Comparison of ENCODE assay signal across 17 cellular contexts in the genomic region with DNA sequence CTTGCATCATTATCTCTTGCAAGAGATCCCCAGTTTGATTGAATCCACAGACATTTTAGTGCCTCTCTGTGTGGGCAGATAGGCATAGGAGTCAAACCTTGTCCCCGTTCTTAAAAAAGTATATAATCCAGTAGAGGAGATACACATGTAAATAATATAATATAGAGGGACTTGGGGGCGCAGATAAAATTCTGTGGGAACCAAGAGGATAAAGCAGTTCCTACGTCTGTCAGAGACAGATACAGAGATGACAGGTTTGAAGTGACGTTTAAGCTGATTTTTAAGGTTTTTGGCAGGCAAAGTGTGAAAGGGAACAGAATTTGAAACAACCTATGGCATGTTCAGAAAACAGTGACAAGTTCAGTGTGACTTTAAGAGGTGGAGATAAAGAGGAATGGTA.
A peak's percentile ranks its signal among the peaks of the same experiment; 100 is the strongest.
DNase-seq lines count a peak whose midpoint lies in the region; ATAC-seq and TF ChIP-seq lines count a peak whose summit lies in the region.
"Had no signal": no experiment of that assay in that cellular context is flagged by ENCODE, and none has a peak within 500 bp of the region (broad histone marks: within the 10 kb centered on the region; RNA-seq: fewer than 3 reads in every experiment).

No MANE protein-coding gene starts in this region.

- CTCF ChIA-PET in CD4-positive, alpha-beta T cell (lab: Charles Lee) = no interaction called here
- CTCF ChIA-PET in Calu3 (lab: Charles Lee) = no interaction called here
- CTCF ChIA-PET in activated CD8-positive, alpha-beta T cell treated with anti-CD3 and anti-CD28 coated beads for 36 hours (lab: Charles Lee) = interaction anchor here (1.2 to 4.3 kb wide), 2 partner anchors 23 to 61 kb away, joined by 5 to 13 read pairs; no protein-coding TSS in a partner anchor

- H3K36me3 Mint-ChIP-seq in CD4-positive, alpha-beta T cell (ENCODE audit: low read depth) = peaks cover 70% of the 10 kb centered on the region
- H3K36me3 Mint-ChIP-seq in Calu3 (ENCODE audit: insufficient read depth, unreplicated experiment) (peaks cover 22% of the 10 kb centered on the region), memory B cell (peaks cover 29% of the 10 kb centered on the region)
- H3K36me3 Mint-ChIP-seq in activated CD8-positive, alpha-beta T cell treated with anti-CD3 and anti-CD28 coated beads for 36 hours (ENCODE audit: low read depth) = peaks cover 81% of the 10 kb centered on the region

- peaks cover 93% of the 10 kb centered on the region for H3K4me1 Mint-ChIP-seq in CD4-positive, alpha-beta T cell (ENCODE audit: low read depth)
- H3K4me1 Mint-ChIP-seq in Calu3 (ENCODE audit: low read depth, unreplicated experiment) = peaks cover 77% of the 10 kb centered on the region
- peaks cover 86% of the 10 kb centered on the region for H3K4me1 Mint-ChIP-seq in activated CD8-positive, alpha-beta T cell treated with anti-CD3 and anti-CD28 coated beads for 36 hours (ENCODE audit: low read depth)
- H3K4me1 Mint-ChIP-seq in memory B cell = peaks cover 24% of the 10 kb centered on the region
- H3K4me1 Mint-ChIP-seq: neural crest cell had no signal

- no peaks in the 10 kb centered on the region for H3K9me3 ChIP-seq in CD4-positive, alpha-beta T cell (ENCODE audit: control insufficient read depth, low read length)
- peaks cover 0 to 3% (median 0%) of the 10 kb centered on the region in 4 donors for H3K9me3 ChIP-seq in tibial nerve
- H3K9me3 ChIP-seq: suprapubic skin had no signal

- TF ChIP-seq CTCF in CD4-positive, alpha-beta T cell (IDR thresholded peaks at IDR 0.05) = no peak
- TF ChIP-seq CTCF in Calu3 (IDR thresholded peaks at IDR 0.05; ENCODE audit: unreplicated experiment) (no peak), tibial nerve (IDR thresholded peaks at IDR 0.05) (no peak)
- TF ChIP-seq CTCF in activated CD8-positive, alpha-beta T cell treated with anti-CD3 and anti-CD28 coated beads for 36 hours (IDR thresholded peaks at IDR 0.05) = no peak

- no peak for ATAC-seq in CD4-positive, alpha-beta T cell (ENCODE audit: poor library complexity)
- ATAC-seq in activated CD8-positive, alpha-beta T cell treated with anti-CD3 and anti-CD28 coated beads for 36 hours = no peak
- ATAC-seq in memory B cell (ENCODE audit: low read depth) = no peak
- ATAC-seq in HG02970 (IDR thresholded peaks at IDR 0.05; ENCODE audit: low FRiP score, unreplicated experiment) = no peak

- no peak for TF ChIP-seq EP300 in tibial nerve (IDR thresholded peaks at IDR 0.05)

- H3K4me1 ChIP-seq in tibial nerve = peaks cover 0 to 25% (median 0%) of the 10 kb centered on the region in 4 donors

- no peaks in the 10 kb centered on the region for H3K27me3 ChIP-seq in CD4-positive, alpha-beta T cell (ENCODE audit: control insufficient read depth, insufficient read depth, low read length)
- no peaks in the 10 kb centered on the region for H3K27me3 ChIP-seq in tibial nerve
- H3K27me3 ChIP-seq: suprapubic skin had no signal

- no peak overlapping the region for H3K27ac ChIP-seq in CD4-positive, alpha-beta T cell (ENCODE audit: low read depth, low read length)
- H3K27ac ChIP-seq in tibial nerve = no peak overlapping the region

- H3K9me3 Mint-ChIP-seq in CD4-positive, alpha-beta T cell = no peaks in the 10 kb centered on the region
- H3K9me3 Mint-ChIP-seq in Calu3 (ENCODE audit: low read depth, unreplicated experiment) = no peaks in the 10 kb centered on the region
- no peaks in the 10 kb centered on the region for H3K9me3 Mint-ChIP-seq in activated CD8-positive, alpha-beta T cell treated with anti-CD3 and anti-CD28 coated beads for 36 hours
- no peaks in the 10 kb centered on the region for H3K9me3 Mint-ChIP-seq in memory B cell

- TF ChIP-seq POLR2A in tibial nerve (IDR thresholded peaks at IDR 0.05) = no peak

- POLR2A ChIA-PET in CD4-positive, alpha-beta T cell (lab: Charles Lee) = interaction anchor here (1.6 kb wide), 1 partner anchor 53 kb away, joined by 4 read pairs; no protein-coding TSS in a partner anchor
- POLR2A ChIA-PET in activated CD8-positive, alpha-beta T cell treated with anti-CD3 and anti-CD28 coated beads for 36 hours (lab: Charles Lee) = no interaction called here

- no peaks in the 10 kb centered on the region for H3K27me3 Mint-ChIP-seq in CD4-positive, alpha-beta T cell
- H3K27me3 Mint-ChIP-seq in Calu3 (ENCODE audit: unreplicated experiment) = no peaks in the 10 kb centered on the region
- no peaks in the 10 kb centered on the region for H3K27me3 Mint-ChIP-seq in activated CD8-positive, alpha-beta T cell treated with anti-CD3 and anti-CD28 coated beads for 36 hours
- H3K27me3 Mint-ChIP-seq in memory B cell = no peaks in the 10 kb centered on the region
- H3K27me3 Mint-ChIP-seq: B cell had no signal

- no TSS peak for BruUV-seq in Calu3 (replicated peaks; lab: Mats Ljungman, UMichigan)

- intact Hi-C loops in CD4-positive, alpha-beta T cell (cut with DNase I, micrococcal nuclease) = no loop called here
- intact Hi-C loops in Calu3 (cut with micrococcal nuclease; ENCODE audit: unreplicated experiment) = no loop called here
- intact Hi-C loops in activated CD8-positive, alpha-beta T cell treated with anti-CD3 and anti-CD28 coated beads for 36 hours (cut with micrococcal nuclease) = no loop called here

- H3K36me3 ChIP-seq in tibial nerve = peaks cover 0 to 13% (median 0%) of the 10 kb centered on the region in 3 donors

- peak overlapping the region; percentile 21 for H3K27ac Mint-ChIP-seq in CD4-positive, alpha-beta T cell
- H3K27ac Mint-ChIP-seq in Calu3 (ENCODE audit: unreplicated experiment) (peak overlapping the region; percentile 3), memory B cell (peak overlapping the region; percentile 1)
- peak overlapping the region; percentile 43 for H3K27ac Mint-ChIP-seq in activated CD8-positive, alpha-beta T cell treated with anti-CD3 and anti-CD28 coated beads for 36 hours
- H3K27ac Mint-ChIP-seq: B cell had no signal

- H3K4me3 Mint-ChIP-seq in CD4-positive, alpha-beta T cell = no peak overlapping the region
- no peak overlapping the region for H3K4me3 Mint-ChIP-seq in Calu3 (ENCODE audit: low read depth, unreplicated experiment)
- H3K4me3 Mint-ChIP-seq in activated CD8-positive, alpha-beta T cell treated with anti-CD3 and anti-CD28 coated beads for 36 hours = no peak overlapping the region
- H3K4me3 Mint-ChIP-seq in memory B cell = no peak overlapping the region
- H3K4me3 Mint-ChIP-seq: B cell, neural crest cell had no signal

- DNase-seq in CD4-positive, alpha-beta T cell = no peak
- DNase-seq in Calu3 = no peak
- no peak for DNase-seq in activated CD8-positive, alpha-beta T cell treated with anti-CD3 and anti-CD28 coated beads for 36 hours
- DNase-seq in memory B cell (ENCODE audit: low spot score in 2 of 2) = no peak
- no peak for DNase-seq in tibial nerve (ENCODE audit: low spot score in 2 of 2)
- no peak for DNase-seq in amniotic stem cell (lab: John Stamatoyannopoulos, UW)
- DNase-seq: activated CD4-positive, alpha-beta T cell treated with anti-CD3 and anti-CD28 coated beads for 4 hours; cerebellar nuclear complex; hippocampal formation; islet precursor cell; NCI-H2171; NCI-H69; stimulated activated CD8-positive, alpha-beta memory T cell treated with anti-CD3 and anti-CD28 coated beads, Interleukin-4, amount 100 ng/mL, for 48 hours had no signal

- WGBS in tibial nerve, 2 donors = 98 to 99% methylated on average over 4 of the region's 4 CpGs

- H3K4me3 ChIP-seq in tibial nerve = no peak overlapping the region
- H3K4me3 ChIP-seq: suprapubic skin had no signal
